ENCODE assay signal across 29 cellular contexts in the genomic region with DNA sequence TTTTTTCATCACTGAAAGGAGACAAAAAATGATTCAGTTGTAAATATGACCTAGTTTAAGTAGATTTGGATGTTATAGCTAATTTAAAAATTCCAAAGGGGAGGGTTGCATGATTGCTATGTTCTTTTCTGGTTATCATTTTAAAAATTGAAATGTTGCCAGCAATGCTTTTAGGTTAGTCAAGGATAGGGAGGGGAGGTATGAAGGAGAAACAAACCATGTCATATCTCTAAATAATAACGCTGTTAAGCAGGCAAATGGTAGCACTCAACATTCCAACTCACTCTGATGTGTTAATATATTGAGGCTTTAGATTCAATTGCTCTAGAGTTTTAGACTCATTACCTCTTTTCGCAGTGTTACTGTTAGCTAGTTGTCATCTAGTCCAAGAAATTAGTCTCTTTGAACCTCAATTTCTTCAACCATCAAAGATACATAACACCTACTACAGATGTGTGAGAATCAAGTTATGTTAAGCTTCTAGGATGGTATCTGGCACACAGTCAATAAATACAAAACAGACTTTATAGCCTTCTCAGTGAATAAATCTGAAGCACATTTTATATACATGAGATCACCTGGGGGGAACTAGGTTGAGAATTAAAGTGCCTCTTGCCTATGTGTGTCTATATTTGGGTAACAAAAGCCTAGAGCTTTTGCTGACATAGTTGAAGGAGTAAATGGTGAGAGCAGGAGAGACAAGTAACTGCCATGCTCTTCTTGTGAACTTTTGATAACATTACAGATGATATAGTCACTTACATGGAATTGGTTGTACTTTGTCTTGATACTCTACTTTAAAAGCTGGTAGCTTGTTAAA.
A peak's percentile ranks its signal among the peaks of the same experiment; 100 is the strongest.
DNase-seq lines count a peak whose midpoint lies in the region; ATAC-seq and TF ChIP-seq lines count a peak whose summit lies in the region.
"Had no signal": no experiment of that assay in that cellular context is flagged by ENCODE, and none has a peak within 500 bp of the region (broad histone marks: within the 10 kb centered on the region; RNA-seq: fewer than 3 reads in every experiment).

No MANE protein-coding gene starts in this region.

- H3K79me2 ChIP-seq in mesendoderm (ENCODE audit: control insufficient read depth, insufficient read depth, low read length): no peaks in the 10 kb centered on the region

- H3K56ac ChIP-seq in mesendoderm (ENCODE audit: low read length): no peak overlapping the region

- no peak overlapping the region for H2BK120ac ChIP-seq in mesendoderm (ENCODE audit: low read depth, low read length)
- no peak overlapping the region for H2BK120ac ChIP-seq in mesenchymal stem cell (ENCODE audit: low read depth, low read length)

- H3K18ac ChIP-seq in mesendoderm (ENCODE audit: low read length) (no peak overlapping the region), mesenchymal stem cell (ENCODE audit: low read depth in 1 of 2, low read length in 2 of 2) (no peak overlapping the region)

- H3K4me3 ChIP-seq in ascending aorta: no peak overlapping the region
- no peak overlapping the region for H3K4me3 ChIP-seq in mesendoderm (ENCODE audit: low read length)
- no peak overlapping the region for H3K4me3 ChIP-seq in mesenchymal stem cell (ENCODE audit: insufficient read depth in 1 of 2, low read depth in 1 of 2, low read length in 2 of 2)
- H3K4me3 ChIP-seq: HAP-1, tibial nerve had no signal

- no peak overlapping the region for H2BK15ac ChIP-seq in mesendoderm (replicated peaks; ENCODE audit: low read depth)
- H2BK15ac ChIP-seq in mesenchymal stem cell (ENCODE audit: low read depth, poor library complexity, severe bottlenecking): no peak overlapping the region

- no peak overlapping the region for H4K91ac ChIP-seq in mesenchymal stem cell (ENCODE audit: low read length)

- H3K79me1 ChIP-seq in mesendoderm (ENCODE audit: low read length) (no peaks in the 10 kb centered on the region), mesenchymal stem cell (replicated peaks; ENCODE audit: low read length, poor library complexity, severe bottlenecking) (no peaks in the 10 kb centered on the region)

- no peak overlapping the region for H2BK5ac ChIP-seq in mesendoderm (ENCODE audit: low read length)
- H2BK5ac ChIP-seq in mesenchymal stem cell (ENCODE audit: low read depth, low read length, poor library complexity, severe bottlenecking): no peak overlapping the region

- no peak overlapping the region for H3K14ac ChIP-seq in mesenchymal stem cell (ENCODE audit: low read length in 2 of 2)

- no peak overlapping the region for H3K4me2 ChIP-seq in mesendoderm (ENCODE audit: low read length)
- no peak overlapping the region for H3K4me2 ChIP-seq in mesenchymal stem cell (ENCODE audit: low read length, poor library complexity, severe bottlenecking)

- no peak overlapping the region for H2AK5ac ChIP-seq in mesendoderm (ENCODE audit: low read length)
- no peak overlapping the region for H2AK5ac ChIP-seq in mesenchymal stem cell (ENCODE audit: low read length, severe bottlenecking)

- H3K9me3 ChIP-seq in ascending aorta (peaks cover 0 to 5% of the 10 kb centered on the region in 2 donors), T-helper 17 cell (ENCODE audit: control insufficient read depth, low read length, poor library complexity, severe bottlenecking) (no peaks in the 10 kb centered on the region), mesenchymal stem cell (ENCODE audit: control insufficient read depth, low read length) (no peaks in the 10 kb centered on the region)
- H3K9me3 ChIP-seq: HAP-1, tibial nerve had no signal

- H3K36me3 ChIP-seq in ascending aorta (no peaks in the 10 kb centered on the region), mesendoderm (ENCODE audit: control insufficient read depth, insufficient read depth, low read length) (no peaks in the 10 kb centered on the region), mesenchymal stem cell (ENCODE audit: control insufficient read depth in 1 of 2, insufficient read depth in 2 of 2, low read depth in 1 of 2, low read length in 2 of 2) (no peaks in the 10 kb centered on the region)
- H3K36me3 ChIP-seq: HAP-1, tibial nerve had no signal

- H3K23ac ChIP-seq in mesendoderm (ENCODE audit: low read length) (no peak overlapping the region), mesenchymal stem cell (ENCODE audit: low read length in 2 of 2) (no peak overlapping the region)

- no peak for ATAC-seq in T-helper 17 cell
- ATAC-seq: left ventricle myocardium superior had no signal

- peak overlapping the region; percentile 0 to 51 for H3K27ac ChIP-seq in ascending aorta
- H3K27ac ChIP-seq in mesendoderm (ENCODE audit: low read depth, low read length): no peak overlapping the region
- no peak overlapping the region for H3K27ac ChIP-seq in mesenchymal stem cell (ENCODE audit: low read length, poor library complexity, severe bottlenecking)
- H3K27ac ChIP-seq: tibial nerve had no signal

- no peaks in the 10 kb centered on the region for H3K27me3 Mint-ChIP-seq in T-helper 17 cell
- H3K27me3 Mint-ChIP-seq: activated CD4-positive, alpha-beta T cell treated with anti-CD3 and anti-CD28 coated beads, Interleukin-2, amount 10 ng/mL, durations not matched to agents 7 days and 5 days; activated naive CD8-positive, alpha-beta T cell; CD8-positive, alpha-beta memory T cell; IgD-negative memory B cell; naive B cell had no signal

- intact Hi-C loops in ascending aorta (cut with DNase I): no loop called here

- no peak for TF ChIP-seq CTCF in ascending aorta (IDR thresholded peaks at IDR 0.05)

- no peaks in the 10 kb centered on the region for H3K36me3 Mint-ChIP-seq in T-helper 17 cell (ENCODE audit: low read depth)
- H3K36me3 Mint-ChIP-seq: activated naive CD8-positive, alpha-beta T cell; CD8-positive, alpha-beta memory T cell; IgD-negative memory B cell; naive B cell had no signal

- H3K27ac Mint-ChIP-seq in T-helper 17 cell: no peak overlapping the region
- H3K27ac Mint-ChIP-seq: activated CD4-positive, alpha-beta T cell treated with anti-CD3 and anti-CD28 coated beads, Interleukin-2, amount 10 ng/mL, durations not matched to agents 7 days and 5 days; activated naive CD8-positive, alpha-beta T cell; CD8-positive, alpha-beta memory T cell had no signal

- no peak overlapping the region for H4K5ac ChIP-seq in mesendoderm (ENCODE audit: low read length)

- H3K9ac ChIP-seq in mesendoderm (ENCODE audit: low read length) (no peak overlapping the region), mesenchymal stem cell (ENCODE audit: low read length) (no peak overlapping the region)

- no peaks in the 10 kb centered on the region for H3K4me1 ChIP-seq in ascending aorta
- no peaks in the 10 kb centered on the region for H3K4me1 ChIP-seq in mesendoderm (ENCODE audit: control insufficient read depth, low read depth, low read length)
- no peaks in the 10 kb centered on the region for H3K4me1 ChIP-seq in mesenchymal stem cell (ENCODE audit: control insufficient read depth, insufficient read depth, low read depth, low read length)
- H3K4me1 ChIP-seq: HAP-1, tibial nerve had no signal

- H2AFZ ChIP-seq in mesenchymal stem cell (ENCODE audit: low read depth, low read length): no peak overlapping the region

- DNase-seq in EH (ENCODE audit: low read depth): peak; percentile 38
- peak; percentile 12 for DNase-seq in M059J (ENCODE audit: low read depth)
- no peak for DNase-seq in ascending aorta (ENCODE audit: low spot score in 2 of 2)
- DNase-seq in mesendoderm: peak; percentile 2
- DNase-seq in HuH-7.5 (ENCODE audit: low spot score): no peak
- no peak for DNase-seq in T-helper 17 cell
- no peak for DNase-seq in mesenchymal stem cell
- no peak for DNase-seq in GF-D8 (lab: John Stamatoyannopoulos, UW)
- DNase-seq: activated CD4-positive, alpha-beta T cell treated with anti-CD3 and anti-CD28 coated beads, Interleukin-2, amount 10 ng/mL, durations not matched to agents 7 days and 5 days; activated effector memory CD4-positive, alpha-beta T cell treated with Interleukin-2 at 50 U/mL for 16 hours; caudate nucleus; CD8-positive, alpha-beta memory T cell; cortex of kidney; effector memory CD4-positive, alpha-beta T cell; head of caudate nucleus; left ventricle myocardium superior; midbrain; naive B cell; NCI-H1694; NCI-H2171; NCI-H526 treated with DMSO at 0.1 percent for 48 hours; nucleus accumbens; Right ventricle myocardium superior; stimulated activated CD4-positive, alpha-beta T cell treated with anti-CD3 and anti-CD28 coated beads, Interleukin-4, amount 100 ng/mL, for 24 hours; T1000 had no signal

- no CpG with 5 or more reads among the region's 2 CpGs for whole genome bisulfite sequencing in mesendoderm (ENCODE audit: extremely low coverage, insufficient coverage, low lambda C conversion rate)
- 100% methylated on average over 1 of the region's 2 CpGs for WGBS in mesenchymal stem cell

- H3K4me3 Mint-ChIP-seq in T-helper 17 cell: no peak overlapping the region
- H3K4me3 Mint-ChIP-seq: activated CD4-positive, alpha-beta T cell treated with anti-CD3 and anti-CD28 coated beads, Interleukin-2, amount 10 ng/mL, durations not matched to agents 7 days and 5 days; activated naive CD8-positive, alpha-beta T cell; CD8-positive, alpha-beta memory T cell; IgD-negative memory B cell; naive B cell had no signal

- H3K4ac ChIP-seq in mesendoderm (ENCODE audit: low read depth, low read length) (no peak overlapping the region), mesenchymal stem cell (ENCODE audit: low read depth in 1 of 2, low read length in 2 of 2) (no peak overlapping the region)

- H2BK12ac ChIP-seq in mesenchymal stem cell (ENCODE audit: low read length in 2 of 2): no peak overlapping the region

- H4K8ac ChIP-seq in mesendoderm (ENCODE audit: low read depth, low read length): no peak overlapping the region
- no peak overlapping the region for H4K8ac ChIP-seq in mesenchymal stem cell (ENCODE audit: low read length)

- no peaks in the 10 kb centered on the region for H3K4me1 Mint-ChIP-seq in T-helper 17 cell
- H3K4me1 Mint-ChIP-seq: activated CD4-positive, alpha-beta T cell treated with anti-CD3 and anti-CD28 coated beads, Interleukin-2, amount 10 ng/mL, durations not matched to agents 7 days and 5 days; CD8-positive, alpha-beta memory T cell; IgD-negative memory B cell; naive B cell had no signal

- H3K27me3 ChIP-seq in ascending aorta: no peaks in the 10 kb centered on the region
- no peaks in the 10 kb centered on the region for H3K27me3 ChIP-seq in mesendoderm (ENCODE audit: insufficient read depth, low read length, poor library complexity)
- H3K27me3 ChIP-seq in mesenchymal stem cell (ENCODE audit: control insufficient read depth in 1 of 2, insufficient read depth in 1 of 2, low read length in 2 of 2): no peaks in the 10 kb centered on the region
- H3K27me3 ChIP-seq: tibial nerve had no signal

Comparison
In these comparisons a context has a peak if more than half of its experiments do, and no peak if none do; other contexts are left out.
1. DNase-seq: peak in EH (single experiment), M059J (single experiment) and mesendoderm (single experiment); none in ascending aorta (0 of 2), HuH-7.5 (single experiment), T-helper 17 cell (0 of 3), mesenchymal stem cell (single experiment) and GF-D8 (single experiment).
2. H3K27ac ChIP-seq: peak in ascending aorta (2 of 2); none in mesendoderm (single experiment) and mesenchymal stem cell (single experiment).